1 cellular context compared by ENCODE assay signal in the genomic region with DNA sequence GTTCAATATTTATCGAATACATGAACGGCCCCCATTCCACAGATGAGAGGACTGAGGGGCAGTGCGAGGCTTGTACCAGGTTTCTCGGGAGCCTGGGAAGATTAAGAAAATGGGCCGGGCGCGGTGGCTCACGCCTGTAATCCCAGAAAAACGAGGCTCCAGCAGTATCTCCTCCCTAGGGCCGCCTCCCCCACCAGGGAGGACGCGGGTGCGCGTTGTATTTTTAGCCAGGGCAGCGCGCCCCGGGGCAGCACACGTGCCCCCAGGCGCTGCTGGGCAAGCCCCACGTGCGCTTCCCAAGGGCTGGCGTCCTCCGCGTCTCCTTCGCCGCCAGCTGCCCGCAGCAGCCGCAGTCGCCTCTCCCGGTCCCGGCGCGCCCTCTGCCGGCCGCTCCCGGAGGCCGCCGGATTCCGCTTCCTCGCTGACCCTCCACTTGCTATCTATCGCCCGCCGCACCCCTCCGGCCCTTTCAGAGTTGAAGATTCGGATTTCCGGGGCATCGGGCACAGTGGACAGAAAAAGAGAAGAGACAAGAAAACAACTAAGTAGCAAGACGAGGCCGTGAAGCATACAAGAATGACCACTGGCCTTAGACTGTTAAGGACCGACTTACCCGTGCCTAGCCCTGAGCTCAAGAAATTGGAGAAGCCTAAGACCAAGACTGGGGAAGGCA.
TF ChIP-seq lines count a peak whose summit lies in the region.

No MANE protein-coding gene starts in this region.

TF ChIP-seq in HepG2, 621 proteins besides CTCF, POLR2A, EP300 and RAD21 (continued from another document and continues in another):
- TF ChIP-seq ZNF883 (CRISPR knock-in tag; IDR thresholded peaks at IDR 0.05; ENCODE audit: not compliant biosample characterization) (peak; percentile 66), PRMT3 (CRISPR knock-in tag; IDR thresholded peaks at IDR 0.05; ENCODE audit: borderline replicate concordance, low read depth) (no peak; the same call in 1 of the 2 replicates), ZNF747 (CRISPR knock-in tag; IDR thresholded peaks at IDR 0.05; ENCODE audit: borderline replicate concordance) (no peak), ZNF343 (CRISPR knock-in tag; IDR thresholded peaks at IDR 0.05) (peak; percentile 72; the same call in 1 of the 2 replicates), U2AF2 (IDR thresholded peaks at IDR 0.05; ENCODE audit: low read depth, low read length) (no peak), SRSF9 (IDR thresholded peaks at IDR 0.05; ENCODE audit: borderline replicate concordance, insufficient read depth, low read depth, low read length, poor library complexity, severe bottlenecking) (no peak), ZNF605 (CRISPR knock-in tag; IDR thresholded peaks at IDR 0.05) (no peak), TCF7L2 (IDR thresholded peaks at IDR 0.05; ENCODE audit: low read depth, low read length) (no peak), HHEX (CRISPR knock-in tag; IDR thresholded peaks at IDR 0.05) (no peak), CREM (IDR thresholded peaks at IDR 0.05) (no peak), CREM (CRISPR knock-in tag; IDR thresholded peaks at IDR 0.05) (no peak), KDM2A (CRISPR knock-in tag; IDR thresholded peaks at IDR 0.05; ENCODE audit: borderline replicate concordance, low read depth) (peak; percentile 82; the same call in 1 of the 2 replicates), IKZF1 (IDR thresholded peaks at IDR 0.05) (no peak), NFIB (CRISPR knock-in tag; IDR thresholded peaks at IDR 0.05; ENCODE audit: borderline replicate concordance) (no peak), RFX5 (IDR thresholded peaks at IDR 0.05; ENCODE audit: low read depth, low read length) (no peak), CEBPB (IDR thresholded peaks at IDR 0.05; ENCODE audit: borderline replicate concordance, low read depth, low read length) (no peak), ZNF615 (CRISPR knock-in tag; IDR thresholded peaks at IDR 0.05; ENCODE audit: borderline replicate concordance) (no peak), SP4 (CRISPR knock-in tag; IDR thresholded peaks at IDR 0.05) (no peak), ZNF282 (IDR thresholded peaks at IDR 0.05; ENCODE audit: partially characterized antibody) (no peak), HMG20B (CRISPR knock-in tag; conservative IDR thresholded peaks at IDR 0.05) (no peak), BCL6 (CRISPR knock-in tag; IDR thresholded peaks at IDR 0.05) (no peak), ZFP1 (CRISPR knock-in tag; IDR thresholded peaks at IDR 0.05) (no peak), TEAD2 (CRISPR knock-in tag; IDR thresholded peaks at IDR 0.05) (no peak; the same call in 1 of the 2 replicates), NFYB (CRISPR knock-in tag; IDR thresholded peaks at IDR 0.05) (no peak), RXRA (CRISPR knock-in tag; IDR thresholded peaks at IDR 0.05) (no peak), ZNF329 (CRISPR knock-in tag; IDR thresholded peaks at IDR 0.05; ENCODE audit: low read depth) (no peak), RBM22 (optimal IDR thresholded peaks at IDR 0.05; ENCODE audit: low read length) (no peak), ZNF496 (CRISPR knock-in tag; IDR thresholded peaks at IDR 0.05; ENCODE audit: insufficient replicate concordance) (no peak), FOXC1 (CRISPR knock-in tag; IDR thresholded peaks at IDR 0.05; ENCODE audit: borderline replicate concordance) (peak; percentile 54; the same call in 1 of the 2 replicates), TOPORS (CRISPR knock-in tag; IDR thresholded peaks at IDR 0.05) (no peak), ZNF367 (CRISPR knock-in tag; IDR thresholded peaks at IDR 0.05; ENCODE audit: borderline replicate concordance) (no peak), TBX2 (CRISPR knock-in tag; IDR thresholded peaks at IDR 0.05; ENCODE audit: borderline replicate concordance) (peak; percentile 58), ATM (IDR thresholded peaks at IDR 0.05; ENCODE audit: borderline replicate concordance) (no peak), TGIF2 (CRISPR knock-in tag; IDR thresholded peaks at IDR 0.05) (peak; percentile 19; the same call in 1 of the 2 replicates), ZNF777 (CRISPR knock-in tag; IDR thresholded peaks at IDR 0.05) (peak; percentile 43; the same call in 1 of the 2 replicates), ZNF451 (CRISPR knock-in tag; IDR thresholded peaks at IDR 0.05) (no peak), ZNF850 (CRISPR knock-in tag; conservative IDR thresholded peaks at IDR 0.05) (no peak)
- TF ChIP-seq, protein P1, sequence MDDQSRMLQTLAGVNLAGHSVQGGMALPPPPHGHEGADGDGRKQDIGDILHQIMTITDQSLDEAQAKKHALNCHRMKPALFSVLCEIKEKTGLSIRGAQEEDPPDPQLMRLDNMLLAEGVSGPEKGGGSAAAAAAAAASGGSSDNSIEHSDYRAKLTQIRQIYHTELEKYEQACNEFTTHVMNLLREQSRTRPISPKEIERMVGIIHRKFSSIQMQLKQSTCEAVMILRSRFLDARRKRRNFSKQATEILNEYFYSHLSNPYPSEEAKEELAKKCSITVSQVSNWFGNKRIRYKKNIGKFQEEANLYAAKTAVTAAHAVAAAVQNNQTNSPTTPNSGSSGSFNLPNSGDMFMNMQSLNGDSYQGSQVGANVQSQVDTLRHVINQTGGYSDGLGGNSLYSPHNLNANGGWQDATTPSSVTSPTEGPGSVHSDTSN (CRISPR knock-in tag; IDR thresholded peaks at IDR 0.05; ENCODE audit: borderline replicate concordance): no peak
- TF ChIP-seq, protein P2, sequence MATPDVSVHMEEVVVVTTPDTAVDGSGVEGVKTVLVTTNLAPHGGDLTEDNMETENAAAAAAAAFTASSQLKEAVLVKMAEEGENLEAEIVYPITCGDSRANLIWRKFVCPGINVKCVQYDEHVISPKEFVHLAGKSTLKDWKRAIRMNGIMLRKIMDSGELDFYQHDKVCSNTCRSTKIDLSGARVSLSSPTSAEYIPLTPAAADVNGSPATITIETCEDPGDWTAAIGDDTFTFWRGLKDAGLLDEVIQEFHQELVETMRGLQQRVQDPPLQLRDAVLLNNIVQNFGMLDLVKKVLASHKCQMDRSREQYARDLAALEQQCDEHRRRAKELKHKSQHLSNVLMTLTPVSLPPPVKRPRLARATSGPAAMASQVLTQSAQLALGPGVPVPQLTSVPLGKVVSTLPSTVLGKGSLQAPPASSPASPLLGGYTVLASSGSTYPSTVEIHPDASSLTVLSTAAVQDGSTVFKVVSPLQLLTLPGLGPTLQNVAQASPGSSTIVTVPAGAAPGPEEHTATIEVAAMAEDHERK (CRISPR knock-in tag; IDR thresholded peaks at IDR 0.05; ENCODE audit: low read depth): no peak
- TF ChIP-seq, protein P3, sequence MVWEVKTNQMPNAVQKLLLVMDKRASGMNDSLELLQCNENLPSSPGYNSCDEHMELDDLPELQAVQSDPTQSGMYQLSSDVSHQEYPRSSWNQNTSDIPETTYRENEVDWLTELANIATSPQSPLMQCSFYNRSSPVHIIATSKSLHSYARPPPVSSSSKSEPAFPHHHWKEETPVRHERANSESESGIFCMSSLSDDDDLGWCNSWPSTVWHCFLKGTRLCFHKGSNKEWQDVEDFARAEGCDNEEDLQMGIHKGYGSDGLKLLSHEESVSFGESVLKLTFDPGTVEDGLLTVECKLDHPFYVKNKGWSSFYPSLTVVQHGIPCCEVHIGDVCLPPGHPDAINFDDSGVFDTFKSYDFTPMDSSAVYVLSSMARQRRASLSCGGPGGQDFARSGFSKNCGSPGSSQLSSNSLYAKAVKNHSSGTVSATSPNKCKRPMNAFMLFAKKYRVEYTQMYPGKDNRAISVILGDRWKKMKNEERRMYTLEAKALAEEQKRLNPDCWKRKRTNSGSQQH (CRISPR knock-in tag; IDR thresholded peaks at IDR 0.05; ENCODE audit: low read depth): no peak
- TF ChIP-seq, protein P4, sequence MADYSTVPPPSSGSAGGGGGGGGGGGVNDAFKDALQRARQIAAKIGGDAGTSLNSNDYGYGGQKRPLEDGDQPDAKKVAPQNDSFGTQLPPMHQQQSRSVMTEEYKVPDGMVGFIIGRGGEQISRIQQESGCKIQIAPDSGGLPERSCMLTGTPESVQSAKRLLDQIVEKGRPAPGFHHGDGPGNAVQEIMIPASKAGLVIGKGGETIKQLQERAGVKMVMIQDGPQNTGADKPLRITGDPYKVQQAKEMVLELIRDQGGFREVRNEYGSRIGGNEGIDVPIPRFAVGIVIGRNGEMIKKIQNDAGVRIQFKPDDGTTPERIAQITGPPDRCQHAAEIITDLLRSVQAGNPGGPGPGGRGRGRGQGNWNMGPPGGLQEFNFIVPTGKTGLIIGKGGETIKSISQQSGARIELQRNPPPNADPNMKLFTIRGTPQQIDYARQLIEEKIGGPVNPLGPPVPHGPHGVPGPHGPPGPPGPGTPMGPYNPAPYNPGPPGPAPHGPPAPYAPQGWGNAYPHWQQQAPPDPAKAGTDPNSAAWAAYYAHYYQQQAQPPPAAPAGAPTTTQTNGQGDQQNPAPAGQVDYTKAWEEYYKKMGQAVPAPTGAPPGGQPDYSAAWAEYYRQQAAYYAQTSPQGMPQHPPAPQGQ (CRISPR knock-in tag; IDR thresholded peaks at IDR 0.05; ENCODE audit: borderline replicate concordance): no peak
- TF ChIP-seq, protein P5, sequence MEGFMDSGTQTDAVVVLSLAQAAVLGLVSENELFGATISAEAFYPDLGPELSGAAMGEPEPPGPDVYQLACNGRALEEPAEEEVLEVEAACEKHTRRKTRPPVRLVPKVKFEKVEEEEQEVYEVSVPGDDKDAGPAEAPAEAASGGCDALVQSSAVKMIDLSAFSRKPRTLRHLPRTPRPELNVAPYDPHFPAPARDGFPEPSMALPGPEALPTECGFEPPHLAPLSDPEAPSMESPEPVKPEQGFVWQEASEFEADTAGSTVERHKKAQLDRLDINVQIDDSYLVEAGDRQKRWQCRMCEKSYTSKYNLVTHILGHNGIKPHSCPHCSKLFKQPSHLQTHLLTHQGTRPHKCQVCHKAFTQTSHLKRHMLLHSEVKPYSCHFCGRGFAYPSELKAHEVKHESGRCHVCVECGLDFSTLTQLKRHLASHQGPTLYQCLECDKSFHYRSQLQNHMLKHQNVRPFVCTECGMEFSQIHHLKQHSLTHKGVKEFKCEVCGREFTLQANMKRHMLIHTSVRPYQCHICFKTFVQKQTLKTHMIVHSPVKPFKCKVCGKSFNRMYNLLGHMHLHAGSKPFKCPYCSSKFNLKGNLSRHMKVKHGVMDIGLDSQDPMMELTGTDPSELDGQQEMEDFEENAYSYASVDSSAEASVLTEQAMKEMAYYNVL (CRISPR knock-in tag; IDR thresholded peaks at IDR 0.05; ENCODE audit: borderline replicate concordance): peak; percentile 24; the same call in 1 of the 2 replicates
- TF ChIP-seq, protein P6, sequence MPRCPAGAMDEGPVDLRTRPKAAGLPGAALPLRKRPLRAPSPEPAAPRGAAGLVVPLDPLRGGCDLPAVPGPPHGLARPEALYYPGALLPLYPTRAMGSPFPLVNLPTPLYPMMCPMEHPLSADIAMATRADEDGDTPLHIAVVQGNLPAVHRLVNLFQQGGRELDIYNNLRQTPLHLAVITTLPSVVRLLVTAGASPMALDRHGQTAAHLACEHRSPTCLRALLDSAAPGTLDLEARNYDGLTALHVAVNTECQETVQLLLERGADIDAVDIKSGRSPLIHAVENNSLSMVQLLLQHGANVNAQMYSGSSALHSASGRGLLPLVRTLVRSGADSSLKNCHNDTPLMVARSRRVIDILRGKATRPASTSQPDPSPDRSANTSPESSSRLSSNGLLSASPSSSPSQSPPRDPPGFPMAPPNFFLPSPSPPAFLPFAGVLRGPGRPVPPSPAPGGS (CRISPR knock-in tag; IDR thresholded peaks at IDR 0.05): no peak; the same call in 1 of the 2 replicates
- TF ChIP-seq, protein P7, sequence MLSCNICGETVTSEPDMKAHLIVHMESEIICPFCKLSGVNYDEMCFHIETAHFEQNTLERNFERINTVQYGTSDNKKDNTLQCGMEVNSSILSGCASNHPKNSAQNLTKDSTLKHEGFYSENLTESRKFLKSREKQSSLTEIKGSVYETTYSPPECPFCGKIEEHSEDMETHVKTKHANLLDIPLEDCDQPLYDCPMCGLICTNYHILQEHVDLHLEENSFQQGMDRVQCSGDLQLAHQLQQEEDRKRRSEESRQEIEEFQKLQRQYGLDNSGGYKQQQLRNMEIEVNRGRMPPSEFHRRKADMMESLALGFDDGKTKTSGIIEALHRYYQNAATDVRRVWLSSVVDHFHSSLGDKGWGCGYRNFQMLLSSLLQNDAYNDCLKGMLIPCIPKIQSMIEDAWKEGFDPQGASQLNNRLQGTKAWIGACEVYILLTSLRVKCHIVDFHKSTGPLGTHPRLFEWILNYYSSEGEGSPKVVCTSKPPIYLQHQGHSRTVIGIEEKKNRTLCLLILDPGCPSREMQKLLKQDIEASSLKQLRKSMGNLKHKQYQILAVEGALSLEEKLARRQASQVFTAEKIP (CRISPR knock-in tag; IDR thresholded peaks at IDR 0.05; ENCODE audit: borderline replicate concordance): no peak
- TF ChIP-seq, protein P8, sequence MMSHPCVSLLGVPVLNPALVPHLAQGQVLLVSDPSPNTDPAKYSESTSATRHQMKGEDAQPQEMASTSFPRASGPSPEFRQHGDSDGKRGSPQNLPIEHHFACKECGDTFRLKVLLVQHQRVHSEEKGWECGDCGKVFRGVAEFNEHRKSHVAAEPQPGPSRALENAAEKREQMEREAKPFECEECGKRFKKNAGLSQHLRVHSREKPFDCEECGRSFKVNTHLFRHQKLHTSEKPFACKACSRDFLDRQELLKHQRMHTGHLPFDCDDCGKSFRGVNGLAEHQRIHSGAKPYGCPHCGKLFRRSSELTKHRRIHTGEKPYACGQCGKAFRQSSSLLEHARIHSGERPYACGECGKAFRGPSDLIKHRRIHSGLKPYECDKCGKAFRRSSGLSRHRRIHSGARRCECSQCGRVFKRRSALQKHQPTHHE (CRISPR knock-in tag; IDR thresholded peaks at IDR 0.05; ENCODE audit: borderline replicate concordance): no peak
- TF ChIP-seq, protein P9, sequence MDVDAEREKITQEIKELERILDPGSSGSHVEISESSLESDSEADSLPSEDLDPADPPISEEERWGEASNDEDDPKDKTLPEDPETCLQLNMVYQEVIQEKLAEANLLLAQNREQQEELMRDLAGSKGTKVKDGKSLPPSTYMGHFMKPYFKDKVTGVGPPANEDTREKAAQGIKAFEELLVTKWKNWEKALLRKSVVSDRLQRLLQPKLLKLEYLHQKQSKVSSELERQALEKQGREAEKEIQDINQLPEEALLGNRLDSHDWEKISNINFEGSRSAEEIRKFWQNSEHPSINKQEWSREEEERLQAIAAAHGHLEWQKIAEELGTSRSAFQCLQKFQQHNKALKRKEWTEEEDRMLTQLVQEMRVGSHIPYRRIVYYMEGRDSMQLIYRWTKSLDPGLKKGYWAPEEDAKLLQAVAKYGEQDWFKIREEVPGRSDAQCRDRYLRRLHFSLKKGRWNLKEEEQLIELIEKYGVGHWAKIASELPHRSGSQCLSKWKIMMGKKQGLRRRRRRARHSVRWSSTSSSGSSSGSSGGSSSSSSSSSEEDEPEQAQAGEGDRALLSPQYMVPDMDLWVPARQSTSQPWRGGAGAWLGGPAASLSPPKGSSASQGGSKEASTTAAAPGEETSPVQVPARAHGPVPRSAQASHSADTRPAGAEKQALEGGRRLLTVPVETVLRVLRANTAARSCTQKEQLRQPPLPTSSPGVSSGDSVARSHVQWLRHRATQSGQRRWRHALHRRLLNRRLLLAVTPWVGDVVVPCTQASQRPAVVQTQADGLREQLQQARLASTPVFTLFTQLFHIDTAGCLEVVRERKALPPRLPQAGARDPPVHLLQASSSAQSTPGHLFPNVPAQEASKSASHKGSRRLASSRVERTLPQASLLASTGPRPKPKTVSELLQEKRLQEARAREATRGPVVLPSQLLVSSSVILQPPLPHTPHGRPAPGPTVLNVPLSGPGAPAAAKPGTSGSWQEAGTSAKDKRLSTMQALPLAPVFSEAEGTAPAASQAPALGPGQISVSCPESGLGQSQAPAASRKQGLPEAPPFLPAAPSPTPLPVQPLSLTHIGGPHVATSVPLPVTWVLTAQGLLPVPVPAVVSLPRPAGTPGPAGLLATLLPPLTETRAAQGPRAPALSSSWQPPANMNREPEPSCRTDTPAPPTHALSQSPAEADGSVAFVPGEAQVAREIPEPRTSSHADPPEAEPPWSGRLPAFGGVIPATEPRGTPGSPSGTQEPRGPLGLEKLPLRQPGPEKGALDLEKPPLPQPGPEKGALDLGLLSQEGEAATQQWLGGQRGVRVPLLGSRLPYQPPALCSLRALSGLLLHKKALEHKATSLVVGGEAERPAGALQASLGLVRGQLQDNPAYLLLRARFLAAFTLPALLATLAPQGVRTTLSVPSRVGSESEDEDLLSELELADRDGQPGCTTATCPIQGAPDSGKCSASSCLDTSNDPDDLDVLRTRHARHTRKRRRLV (CRISPR knock-in tag; IDR thresholded peaks at IDR 0.05): no peak
